Comparison of ENCODE assay signal across 1 cellular context in the genomic region with DNA sequence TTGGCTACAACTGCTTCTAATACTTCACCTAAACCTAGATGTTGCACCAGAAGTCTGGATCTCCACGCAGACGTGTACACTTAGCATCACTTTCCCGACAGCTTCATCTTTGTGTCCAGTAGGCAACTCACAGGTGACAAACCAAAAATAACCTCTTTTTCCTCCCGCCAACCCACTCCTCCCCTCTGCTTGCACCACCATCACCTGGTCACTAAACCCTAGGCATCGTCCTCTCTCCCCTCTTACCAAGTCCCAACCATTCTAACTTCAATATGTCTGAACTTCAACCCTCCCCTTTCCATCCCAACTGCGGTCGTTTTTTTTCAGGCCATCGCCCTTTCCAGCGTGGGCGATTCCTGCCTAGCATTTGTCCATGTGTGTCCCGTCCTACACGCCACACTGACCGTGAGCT.
A peak's percentile ranks its signal among the peaks of the same experiment; 100 is the strongest.
TF ChIP-seq lines count a peak whose summit lies in the region.

No MANE protein-coding gene starts in this region.

TF ChIP-seq in K562, 482 proteins besides CTCF, POLR2A, EP300 and RAD21 (continued from another document and continues in another):
- TF ChIP-seq, protein P1, sequence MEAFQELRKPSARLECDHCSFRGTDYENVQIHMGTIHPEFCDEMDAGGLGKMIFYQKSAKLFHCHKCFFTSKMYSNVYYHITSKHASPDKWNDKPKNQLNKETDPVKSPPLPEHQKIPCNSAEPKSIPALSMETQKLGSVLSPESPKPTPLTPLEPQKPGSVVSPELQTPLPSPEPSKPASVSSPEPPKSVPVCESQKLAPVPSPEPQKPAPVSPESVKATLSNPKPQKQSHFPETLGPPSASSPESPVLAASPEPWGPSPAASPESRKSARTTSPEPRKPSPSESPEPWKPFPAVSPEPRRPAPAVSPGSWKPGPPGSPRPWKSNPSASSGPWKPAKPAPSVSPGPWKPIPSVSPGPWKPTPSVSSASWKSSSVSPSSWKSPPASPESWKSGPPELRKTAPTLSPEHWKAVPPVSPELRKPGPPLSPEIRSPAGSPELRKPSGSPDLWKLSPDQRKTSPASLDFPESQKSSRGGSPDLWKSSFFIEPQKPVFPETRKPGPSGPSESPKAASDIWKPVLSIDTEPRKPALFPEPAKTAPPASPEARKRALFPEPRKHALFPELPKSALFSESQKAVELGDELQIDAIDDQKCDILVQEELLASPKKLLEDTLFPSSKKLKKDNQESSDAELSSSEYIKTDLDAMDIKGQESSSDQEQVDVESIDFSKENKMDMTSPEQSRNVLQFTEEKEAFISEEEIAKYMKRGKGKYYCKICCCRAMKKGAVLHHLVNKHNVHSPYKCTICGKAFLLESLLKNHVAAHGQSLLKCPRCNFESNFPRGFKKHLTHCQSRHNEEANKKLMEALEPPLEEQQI (IDR thresholded peaks at IDR 0.05): peak; percentile 72; the same call in 1 of the 2 replicates
- TF ChIP-seq, protein P2, sequence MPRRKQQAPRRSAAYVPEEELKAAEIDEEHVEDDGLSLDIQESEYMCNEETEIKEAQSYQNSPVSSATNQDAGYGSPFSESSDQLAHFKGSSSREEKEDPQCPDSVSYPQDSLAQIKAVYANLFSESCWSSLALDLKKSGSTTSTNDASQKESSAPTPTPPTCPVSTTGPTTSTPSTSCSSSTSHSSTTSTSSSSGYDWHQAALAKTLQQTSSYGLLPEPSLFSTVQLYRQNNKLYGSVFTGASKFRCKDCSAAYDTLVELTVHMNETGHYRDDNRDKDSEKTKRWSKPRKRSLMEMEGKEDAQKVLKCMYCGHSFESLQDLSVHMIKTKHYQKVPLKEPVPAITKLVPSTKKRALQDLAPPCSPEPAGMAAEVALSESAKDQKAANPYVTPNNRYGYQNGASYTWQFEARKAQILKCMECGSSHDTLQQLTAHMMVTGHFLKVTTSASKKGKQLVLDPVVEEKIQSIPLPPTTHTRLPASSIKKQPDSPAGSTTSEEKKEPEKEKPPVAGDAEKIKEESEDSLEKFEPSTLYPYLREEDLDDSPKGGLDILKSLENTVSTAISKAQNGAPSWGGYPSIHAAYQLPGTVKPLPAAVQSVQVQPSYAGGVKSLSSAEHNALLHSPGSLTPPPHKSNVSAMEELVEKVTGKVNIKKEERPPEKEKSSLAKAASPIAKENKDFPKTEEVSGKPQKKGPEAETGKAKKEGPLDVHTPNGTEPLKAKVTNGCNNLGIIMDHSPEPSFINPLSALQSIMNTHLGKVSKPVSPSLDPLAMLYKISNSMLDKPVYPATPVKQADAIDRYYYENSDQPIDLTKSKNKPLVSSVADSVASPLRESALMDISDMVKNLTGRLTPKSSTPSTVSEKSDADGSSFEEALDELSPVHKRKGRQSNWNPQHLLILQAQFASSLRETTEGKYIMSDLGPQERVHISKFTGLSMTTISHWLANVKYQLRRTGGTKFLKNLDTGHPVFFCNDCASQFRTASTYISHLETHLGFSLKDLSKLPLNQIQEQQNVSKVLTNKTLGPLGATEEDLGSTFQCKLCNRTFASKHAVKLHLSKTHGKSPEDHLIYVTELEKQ (CRISPR knock-in tag; IDR thresholded peaks at IDR 0.05): no peak
- TF ChIP-seq PHTF2 (CRISPR knock-in tag; IDR thresholded peaks at IDR 0.05) (no peak), NFE2L1 (tag; IDR thresholded peaks at IDR 0.05; ENCODE audit: borderline replicate concordance, low read depth) (no peak), GATAD2A (IDR thresholded peaks at IDR 0.05) (no peak), ZNF699 (CRISPR knock-in tag; IDR thresholded peaks at IDR 0.05; ENCODE audit: insufficient replicate concordance) (no peak), ZNF644 (tag; IDR thresholded peaks at IDR 0.05; ENCODE audit: low read depth) (0 out of 2 replicates have a peak, but pooled peaks have one; percentile 59), ZEB2 (IDR thresholded peaks at IDR 0.05) (peak; percentile 44; the same call in 1 of the 2 replicates), MBD2 (IDR thresholded peaks at IDR 0.05; ENCODE audit: borderline replicate concordance, low read depth) (no peak), ZNF41 (CRISPR knock-in tag; conservative IDR thresholded peaks at IDR 0.05) (peak; percentile 64; the same call in 1 of the 2 replicates), ZFP30 (CRISPR knock-in tag; IDR thresholded peaks at IDR 0.05; ENCODE audit: borderline replicate concordance) (no peak), ZNF766 (CRISPR knock-in tag; conservative IDR thresholded peaks at IDR 0.05) (peak; percentile 53), TEAD1 (CRISPR knock-in tag; IDR thresholded peaks at IDR 0.05) (peak in 1 of 2 experiments; percentile 52; a peak in 1 of 4 replicates), FOS (IDR thresholded peaks at IDR 0.05; ENCODE audit: extremely low read depth, insufficient read length) (no peak), ARNT (IDR thresholded peaks at IDR 0.05) (peak in 1 of 2 experiments; percentile 17; a peak in 1 of 4 replicates), MCM7 (IDR thresholded peaks at IDR 0.05) (peak in 1 of 2 experiments; percentile 72; a peak in 1 of 4 replicates), EHMT2 (IDR thresholded peaks at IDR 0.05) (peak; percentile 70; the same call in 1 of the 2 replicates), PURB (CRISPR knock-in tag; IDR thresholded peaks at IDR 0.05; ENCODE audit: low read depth) (no peak), NR4A1 (CRISPR knock-in tag; IDR thresholded peaks at IDR 0.05) (no peak), NR4A1 (tag; IDR thresholded peaks at IDR 0.05) (peak; percentile 86; the same call in 1 of the 2 replicates), HIVEP1 (CRISPR knock-in tag; IDR thresholded peaks at IDR 0.05) (0 out of 2 replicates have a peak, but pooled peaks have one; percentile 30), NFRKB (IDR thresholded peaks at IDR 0.05; ENCODE audit: low read depth) (peak; percentile 54), NRF1 (conservative IDR thresholded peaks at IDR 0.05 in 1 of 2, IDR thresholded peaks at IDR 0.05 in 1 of 2) (no peak), E2F3 (CRISPR knock-in tag; IDR thresholded peaks at IDR 0.05) (0 out of 2 replicates have a peak, but pooled peaks have one; percentile 8), JUND (IDR thresholded peaks at IDR 0.05; ENCODE audit: borderline replicate concordance, low read depth, low read length) (no peak), JUND (tag; IDR thresholded peaks at IDR 0.05; ENCODE audit: borderline replicate concordance, low read depth, low read length) (peak; percentile 55; the same call in 1 of the 3 replicates), HNRNPUL1 (IDR thresholded peaks at IDR 0.05; ENCODE audit: low read length) (no peak), MYC (IDR thresholded peaks at IDR 0.05; ENCODE audit: low read depth, low read length) (no peak), MYC (CRISPR knock-in tag; IDR thresholded peaks at IDR 0.05; ENCODE audit: borderline replicate concordance, low read depth) (no peak), ZNF274 (IDR thresholded peaks at IDR 0.05; ENCODE audit: borderline replicate concordance, low read depth, low read length) (no peak)
- TF ChIP-seq, protein P3, sequence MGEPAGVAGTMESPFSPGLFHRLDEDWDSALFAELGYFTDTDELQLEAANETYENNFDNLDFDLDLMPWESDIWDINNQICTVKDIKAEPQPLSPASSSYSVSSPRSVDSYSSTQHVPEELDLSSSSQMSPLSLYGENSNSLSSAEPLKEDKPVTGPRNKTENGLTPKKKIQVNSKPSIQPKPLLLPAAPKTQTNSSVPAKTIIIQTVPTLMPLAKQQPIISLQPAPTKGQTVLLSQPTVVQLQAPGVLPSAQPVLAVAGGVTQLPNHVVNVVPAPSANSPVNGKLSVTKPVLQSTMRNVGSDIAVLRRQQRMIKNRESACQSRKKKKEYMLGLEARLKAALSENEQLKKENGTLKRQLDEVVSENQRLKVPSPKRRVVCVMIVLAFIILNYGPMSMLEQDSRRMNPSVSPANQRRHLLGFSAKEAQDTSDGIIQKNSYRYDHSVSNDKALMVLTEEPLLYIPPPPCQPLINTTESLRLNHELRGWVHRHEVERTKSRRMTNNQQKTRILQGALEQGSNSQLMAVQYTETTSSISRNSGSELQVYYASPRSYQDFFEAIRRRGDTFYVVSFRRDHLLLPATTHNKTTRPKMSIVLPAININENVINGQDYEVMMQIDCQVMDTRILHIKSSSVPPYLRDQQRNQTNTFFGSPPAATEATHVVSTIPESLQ (CRISPR knock-in tag; IDR thresholded peaks at IDR 0.05): 0 out of 2 replicates have a peak, but pooled peaks have one; percentile 64
- TF ChIP-seq, protein P4, sequence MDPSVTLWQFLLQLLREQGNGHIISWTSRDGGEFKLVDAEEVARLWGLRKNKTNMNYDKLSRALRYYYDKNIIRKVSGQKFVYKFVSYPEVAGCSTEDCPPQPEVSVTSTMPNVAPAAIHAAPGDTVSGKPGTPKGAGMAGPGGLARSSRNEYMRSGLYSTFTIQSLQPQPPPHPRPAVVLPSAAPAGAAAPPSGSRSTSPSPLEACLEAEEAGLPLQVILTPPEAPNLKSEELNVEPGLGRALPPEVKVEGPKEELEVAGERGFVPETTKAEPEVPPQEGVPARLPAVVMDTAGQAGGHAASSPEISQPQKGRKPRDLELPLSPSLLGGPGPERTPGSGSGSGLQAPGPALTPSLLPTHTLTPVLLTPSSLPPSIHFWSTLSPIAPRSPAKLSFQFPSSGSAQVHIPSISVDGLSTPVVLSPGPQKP (CRISPR knock-in tag; IDR thresholded peaks at IDR 0.05): no peak
- TF ChIP-seq, protein P5, sequence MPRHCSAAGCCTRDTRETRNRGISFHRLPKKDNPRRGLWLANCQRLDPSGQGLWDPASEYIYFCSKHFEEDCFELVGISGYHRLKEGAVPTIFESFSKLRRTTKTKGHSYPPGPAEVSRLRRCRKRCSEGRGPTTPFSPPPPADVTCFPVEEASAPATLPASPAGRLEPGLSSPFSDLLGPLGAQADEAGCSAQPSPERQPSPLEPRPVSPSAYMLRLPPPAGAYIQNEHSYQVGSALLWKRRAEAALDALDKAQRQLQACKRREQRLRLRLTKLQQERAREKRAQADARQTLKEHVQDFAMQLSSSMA (CRISPR knock-in tag; IDR thresholded peaks at IDR 0.05): no peak
- TF ChIP-seq, protein P6, sequence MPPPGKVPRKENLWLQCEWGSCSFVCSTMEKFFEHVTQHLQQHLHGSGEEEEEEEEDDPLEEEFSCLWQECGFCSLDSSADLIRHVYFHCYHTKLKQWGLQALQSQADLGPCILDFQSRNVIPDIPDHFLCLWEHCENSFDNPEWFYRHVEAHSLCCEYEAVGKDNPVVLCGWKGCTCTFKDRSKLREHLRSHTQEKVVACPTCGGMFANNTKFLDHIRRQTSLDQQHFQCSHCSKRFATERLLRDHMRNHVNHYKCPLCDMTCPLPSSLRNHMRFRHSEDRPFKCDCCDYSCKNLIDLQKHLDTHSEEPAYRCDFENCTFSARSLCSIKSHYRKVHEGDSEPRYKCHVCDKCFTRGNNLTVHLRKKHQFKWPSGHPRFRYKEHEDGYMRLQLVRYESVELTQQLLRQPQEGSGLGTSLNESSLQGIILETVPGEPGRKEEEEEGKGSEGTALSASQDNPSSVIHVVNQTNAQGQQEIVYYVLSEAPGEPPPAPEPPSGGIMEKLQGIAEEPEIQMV (tag; conservative IDR thresholded peaks at IDR 0.05; ENCODE audit: low read depth): 0 out of 2 replicates have a peak, but pooled peaks have one; percentile 12
- TF ChIP-seq, protein P7, sequence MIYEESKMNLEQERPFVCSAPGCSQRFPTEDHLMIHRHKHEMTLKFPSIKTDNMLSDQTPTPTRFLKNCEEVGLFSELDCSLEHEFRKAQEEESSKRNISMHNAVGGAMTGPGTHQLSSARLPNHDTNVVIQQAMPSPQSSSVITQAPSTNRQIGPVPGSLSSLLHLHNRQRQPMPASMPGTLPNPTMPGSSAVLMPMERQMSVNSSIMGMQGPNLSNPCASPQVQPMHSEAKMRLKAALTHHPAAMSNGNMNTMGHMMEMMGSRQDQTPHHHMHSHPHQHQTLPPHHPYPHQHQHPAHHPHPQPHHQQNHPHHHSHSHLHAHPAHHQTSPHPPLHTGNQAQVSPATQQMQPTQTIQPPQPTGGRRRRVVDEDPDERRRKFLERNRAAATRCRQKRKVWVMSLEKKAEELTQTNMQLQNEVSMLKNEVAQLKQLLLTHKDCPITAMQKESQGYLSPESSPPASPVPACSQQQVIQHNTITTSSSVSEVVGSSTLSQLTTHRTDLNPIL (CRISPR knock-in tag; IDR thresholded peaks at IDR 0.05): 0 out of 2 replicates have a peak, but pooled peaks have one; percentile 6
- TF ChIP-seq, protein P8, sequence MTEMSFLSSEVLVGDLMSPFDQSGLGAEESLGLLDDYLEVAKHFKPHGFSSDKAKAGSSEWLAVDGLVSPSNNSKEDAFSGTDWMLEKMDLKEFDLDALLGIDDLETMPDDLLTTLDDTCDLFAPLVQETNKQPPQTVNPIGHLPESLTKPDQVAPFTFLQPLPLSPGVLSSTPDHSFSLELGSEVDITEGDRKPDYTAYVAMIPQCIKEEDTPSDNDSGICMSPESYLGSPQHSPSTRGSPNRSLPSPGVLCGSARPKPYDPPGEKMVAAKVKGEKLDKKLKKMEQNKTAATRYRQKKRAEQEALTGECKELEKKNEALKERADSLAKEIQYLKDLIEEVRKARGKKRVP (CRISPR knock-in tag; IDR thresholded peaks at IDR 0.05): 0 out of 2 replicates have a peak, but pooled peaks have one; percentile 59
- TF ChIP-seq, protein P9, sequence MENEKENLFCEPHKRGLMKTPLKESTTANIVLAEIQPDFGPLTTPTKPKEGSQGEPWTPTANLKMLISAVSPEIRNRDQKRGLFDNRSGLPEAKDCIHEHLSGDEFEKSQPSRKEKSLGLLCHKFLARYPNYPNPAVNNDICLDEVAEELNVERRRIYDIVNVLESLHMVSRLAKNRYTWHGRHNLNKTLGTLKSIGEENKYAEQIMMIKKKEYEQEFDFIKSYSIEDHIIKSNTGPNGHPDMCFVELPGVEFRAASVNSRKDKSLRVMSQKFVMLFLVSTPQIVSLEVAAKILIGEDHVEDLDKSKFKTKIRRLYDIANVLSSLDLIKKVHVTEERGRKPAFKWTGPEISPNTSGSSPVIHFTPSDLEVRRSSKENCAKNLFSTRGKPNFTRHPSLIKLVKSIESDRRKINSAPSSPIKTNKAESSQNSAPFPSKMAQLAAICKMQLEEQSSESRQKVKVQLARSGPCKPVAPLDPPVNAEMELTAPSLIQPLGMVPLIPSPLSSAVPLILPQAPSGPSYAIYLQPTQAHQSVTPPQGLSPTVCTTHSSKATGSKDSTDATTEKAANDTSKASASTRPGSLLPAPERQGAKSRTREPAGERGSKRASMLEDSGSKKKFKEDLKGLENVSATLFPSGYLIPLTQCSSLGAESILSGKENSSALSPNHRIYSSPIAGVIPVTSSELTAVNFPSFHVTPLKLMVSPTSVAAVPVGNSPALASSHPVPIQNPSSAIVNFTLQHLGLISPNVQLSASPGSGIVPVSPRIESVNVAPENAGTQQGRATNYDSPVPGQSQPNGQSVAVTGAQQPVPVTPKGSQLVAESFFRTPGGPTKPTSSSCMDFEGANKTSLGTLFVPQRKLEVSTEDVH (IDR thresholded peaks at IDR 0.05; ENCODE audit: low read depth, partially characterized antibody): peak; percentile 16
- TF ChIP-seq, protein P10, sequence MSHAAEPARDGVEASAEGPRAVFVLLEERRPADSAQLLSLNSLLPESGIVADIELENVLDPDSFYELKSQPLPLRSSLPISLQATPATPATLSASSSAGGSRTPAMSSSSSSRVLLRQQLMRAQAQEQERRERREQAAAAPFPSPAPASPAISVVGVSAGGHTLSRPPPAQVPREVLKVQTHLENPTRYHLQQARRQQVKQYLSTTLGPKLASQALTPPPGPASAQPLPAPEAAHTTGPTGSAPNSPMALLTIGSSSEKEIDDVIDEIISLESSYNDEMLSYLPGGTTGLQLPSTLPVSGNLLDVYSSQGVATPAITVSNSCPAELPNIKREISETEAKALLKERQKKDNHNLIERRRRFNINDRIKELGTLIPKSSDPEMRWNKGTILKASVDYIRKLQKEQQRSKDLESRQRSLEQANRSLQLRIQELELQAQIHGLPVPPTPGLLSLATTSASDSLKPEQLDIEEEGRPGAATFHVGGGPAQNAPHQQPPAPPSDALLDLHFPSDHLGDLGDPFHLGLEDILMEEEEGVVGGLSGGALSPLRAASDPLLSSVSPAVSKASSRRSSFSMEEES (CRISPR knock-in tag; IDR thresholded peaks at IDR 0.05): no peak
